ENCODE assay signal across 24 cellular contexts in the genomic region with DNA sequence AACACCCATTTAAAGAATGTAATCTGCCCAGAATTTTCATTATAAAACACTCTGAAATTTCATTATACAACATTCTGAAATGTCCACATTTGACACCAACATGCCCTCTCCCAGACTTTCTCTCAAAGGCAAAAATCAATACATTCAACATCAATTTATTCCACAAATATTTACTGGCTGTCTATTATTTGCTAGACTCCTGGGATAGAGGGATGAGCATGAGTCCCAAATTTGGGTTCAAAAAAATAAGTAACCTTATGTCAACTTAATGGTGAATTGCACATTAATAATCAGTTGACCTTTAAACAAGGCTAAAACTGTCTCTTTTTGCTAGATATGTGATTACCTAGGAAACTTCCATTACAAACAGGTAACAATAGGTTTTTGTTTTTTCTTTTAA.
"Had no signal": no experiment of that assay in that cellular context is flagged by ENCODE, and none has a peak within 500 bp of the region (broad histone marks: within the 10 kb centered on the region; RNA-seq: fewer than 3 reads in every experiment).

No MANE protein-coding gene starts in this region.

- H3K9me3 ChIP-seq: Peyer's patch, SJCRH30 had no signal

- H3K27ac Mint-ChIP-seq: IgD-negative memory B cell had no signal

- FAIRE-seq: K562 had no signal

- H3K4me2 ChIP-seq: KMS-11, PC-9 had no signal

- H3K27ac ChIP-seq: KMS-11, PC-9, Peyer's patch, SJCRH30 had no signal

- H3K9ac ChIP-seq: KMS-11 had no signal

- H3K27me3 ChIP-seq: Peyer's patch, SJCRH30 had no signal

- H2AFZ ChIP-seq: PC-9 had no signal

- H3K4me3 ChIP-seq: K562, PC-9, Peyer's patch, SJCRH30 had no signal

- ATAC-seq: K562, Right ventricle myocardium inferior, SK-N-SH treated with all-trans-retinoic acid at 6 μM for 48 hours had no signal

- H3K36me3 ChIP-seq: Peyer's patch, SJCRH30 had no signal

- H3K27me3 Mint-ChIP-seq: IgD-negative memory B cell had no signal

- H3K4me1 ChIP-seq: Peyer's patch, SJCRH30 had no signal

- DNase-seq: Kasumi-1, MM.1S, NCI-H1092 treated with DMSO at 0.1 percent for 48 hours, NCI-H1436, NCI-H187, NCI-H2029, NCI-H2081 treated with DMSO at 0.1 percent for 48 hours, NCI-H2171, NCI-H226, NCI-H446, NCI-H510A, NCI-H524 treated with DMSO at 0.1 percent for 48 hours, NCI-H69, NCI-H774, OCI-M1, PC-9, Peyer's patch, SHP77 treated with DMSO at 0.1 percent for 48 hours, SJCRH30 had no signal
